In the genomic region with DNA sequence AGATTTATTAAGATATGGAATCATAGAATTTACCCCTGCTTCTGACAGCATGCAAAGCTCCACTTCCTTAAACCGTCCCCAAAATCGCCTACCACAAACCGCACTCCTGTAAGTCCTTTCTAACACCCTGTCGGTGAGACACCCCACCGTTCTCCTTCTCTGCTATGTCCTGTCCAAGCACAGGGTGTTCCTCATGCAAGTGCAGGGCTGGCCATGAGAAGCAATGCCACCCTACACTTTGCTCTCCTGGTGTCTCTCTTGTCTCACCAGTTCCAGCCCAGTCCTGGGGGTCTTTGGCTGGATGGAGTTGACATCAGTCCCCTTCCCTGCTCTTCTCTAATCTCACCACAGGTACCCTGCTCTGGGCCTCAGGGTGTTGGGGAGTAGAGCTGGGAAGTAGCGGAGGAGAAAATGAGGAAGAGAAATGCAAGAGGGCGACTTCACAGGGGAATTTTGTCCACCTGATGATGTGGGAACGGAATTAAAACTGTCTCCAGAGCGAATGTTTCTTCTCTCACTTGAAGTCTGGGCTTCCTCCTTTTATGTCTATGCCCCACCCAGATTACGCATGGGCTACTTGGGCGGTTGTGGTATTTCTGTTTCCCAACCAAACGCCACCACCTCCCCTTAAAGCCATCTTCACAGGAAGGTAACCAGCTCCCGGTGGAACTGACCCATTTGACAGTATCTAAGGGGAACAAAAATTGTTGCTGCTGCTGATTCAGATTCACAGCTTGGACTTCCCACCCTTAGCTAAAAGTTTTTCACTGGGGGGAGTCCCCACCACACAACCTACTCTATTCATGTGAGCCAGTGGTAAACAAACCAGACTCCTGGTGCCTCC, we compare ENCODE assay signal across 8 cellular contexts. TPM values are rescaled to one million over a fixed set of nuclear protein-coding genes. Genes with fewer than 3 reads are reported as not detected.
DNase-seq lines count a peak whose midpoint lies in the region; ATAC-seq and TF ChIP-seq lines count a peak whose summit lies in the region.

No MANE protein-coding gene starts in this region.

- H3K4me1 ChIP-seq in A673 (ENCODE audit: insufficient read depth, low read length, poor library complexity, severe bottlenecking): no peaks in the 10 kb centered on the region

- CTCF ChIA-PET in A673 (lab: Charles Lee): no interaction called here

- no peaks in the 10 kb centered on the region for H3K36me3 ChIP-seq in A673 (ENCODE audit: insufficient read depth, low read length, poor library complexity, severe bottlenecking)

- ATAC-seq in HG03045 (IDR thresholded peaks at IDR 0.05; ENCODE audit: unreplicated experiment): peak; percentile 60
- peak; percentile 81 for ATAC-seq in stimulated activated naive CD8-positive, alpha-beta T cell treated with anti-CD3 and anti-CD28 coated beads, Interleukin-15, amount 100 ng/mL, for 72 hours

- peaks cover 14% of the 10 kb centered on the region for H3K27me3 Mint-ChIP-seq in stimulated activated naive CD8-positive, alpha-beta T cell treated with anti-CD3 and anti-CD28 coated beads, Interleukin-15, amount 100 ng/mL, for 72 hours

- DNase-seq in stimulated activated CD4-positive, alpha-beta T cell treated with anti-CD3 and anti-CD28 coated beads, Interleukin-4, amount 100 ng/mL, for 24 hours: peak; percentile 11
- DNase-seq in stimulated activated CD4-positive, alpha-beta T cell treated with anti-CD3 and anti-CD28 coated beads, Interleukin-4, amount 100 ng/mL, for 1 hour: no peak
- DNase-seq in UCSD-AML1 (lab: John Stamatoyannopoulos, UW; ENCODE audit: unreplicated experiment): peak; percentile 55
- DNase-seq in stimulated activated naive CD8-positive, alpha-beta T cell treated with anti-CD3 and anti-CD28 coated beads, Interleukin-15, amount 100 ng/mL, for 72 hours: peak; percentile 10 to 42
- DNase-seq in ACHN: no peak
- DNase-seq in A673 (ENCODE audit: low spot score): no peak
- DNase-seq in HuH-7 (ENCODE audit: low spot score): no peak

- in situ Hi-C loops in ACHN (cut with HindIII; ENCODE audit: low pct_ligation_motif_present, low pct_unique_long_range_greater_than_20kb, low sequenced_read_pairs): no loop called here

- no peak overlapping the region for H3K4me3 ChIP-seq in A673 (ENCODE audit: low read depth, low read length, poor library complexity, severe bottlenecking)

- POLR2A ChIA-PET in A673 (lab: Charles Lee; ENCODE audit: low non-redundant PET): no interaction called here

- H3K9me3 Mint-ChIP-seq in stimulated activated naive CD8-positive, alpha-beta T cell treated with anti-CD3 and anti-CD28 coated beads, Interleukin-15, amount 100 ng/mL, for 72 hours: no peaks in the 10 kb centered on the region

- peaks cover 27% of the 10 kb centered on the region for H3K27me3 ChIP-seq in A673 (replicated peaks; ENCODE audit: insufficient read depth, low read depth, low read length, poor library complexity)

- no peaks in the 10 kb centered on the region for H3K9me3 ChIP-seq in A673 (ENCODE audit: low read depth, low read length, poor library complexity, severe bottlenecking)

- no TSS peak for BruUV-seq in A673 (replicated peaks; lab: Mats Ljungman, UMichigan)

- no peak overlapping the region for H3K27ac ChIP-seq in A673 (ENCODE audit: low read depth, low read length, poor library complexity, severe bottlenecking)

- peak overlapping the region; percentile 2 to 27 for H3K27ac Mint-ChIP-seq in stimulated activated naive CD8-positive, alpha-beta T cell treated with anti-CD3 and anti-CD28 coated beads, Interleukin-15, amount 100 ng/mL, for 72 hours

- H3K4me3 Mint-ChIP-seq in stimulated activated naive CD8-positive, alpha-beta T cell treated with anti-CD3 and anti-CD28 coated beads, Interleukin-15, amount 100 ng/mL, for 72 hours: peak overlapping the region; percentile 27 to 38

- H3K4me1 Mint-ChIP-seq in stimulated activated naive CD8-positive, alpha-beta T cell treated with anti-CD3 and anti-CD28 coated beads, Interleukin-15, amount 100 ng/mL, for 72 hours: peaks cover 34% of the 10 kb centered on the region

- intact Hi-C loops in A673 (cut with micrococcal nuclease; ENCODE audit: unreplicated experiment): no loop called here

- TF ChIP-seq CTCF in A673 (conservative IDR thresholded peaks at IDR 0.05; ENCODE audit: low read depth, low read length): no peak

RNA-seq across cellular contexts. Expression of a gene that starts 49.9 kb away (rescaled TPM):
- not detected in 2 replicates for total RNA-seq in A673 (2021)

Comparison
In these comparisons a context has a peak if more than half of its experiments do, and no peak if none do; other contexts are left out.
1. DNase-seq: peak in stimulated activated CD4-positive, alpha-beta T cell treated with anti-CD3 and anti-CD28 coated beads, Interleukin-4, amount 100 ng/mL, for 24 hours (single experiment), UCSD-AML1 (single experiment) and stimulated activated naive CD8-positive, alpha-beta T cell treated with anti-CD3 and anti-CD28 coated beads, Interleukin-15, amount 100 ng/mL, for 72 hours (2 of 2); none in stimulated activated CD4-positive, alpha-beta T cell treated with anti-CD3 and anti-CD28 coated beads, Interleukin-4, amount 100 ng/mL, for 1 hour (single experiment), ACHN (single experiment), A673 (single experiment) and HuH-7 (single experiment).